Comparison of ENCODE assay signal across 15 cellular contexts in genomic region chr15:35522061-35522460, GRCh38. TPM values are rescaled to one million over a fixed set of nuclear protein-coding genes. Genes with fewer than 3 reads are reported as not detected.
A peak's percentile ranks its signal among the peaks of the same experiment; 100 is the strongest.
DNase-seq lines count a peak whose midpoint lies in the region; ATAC-seq and TF ChIP-seq lines count a peak whose summit lies in the region.
"Had no signal": no experiment of that assay in that cellular context is flagged by ENCODE, and none has a peak within 500 bp of the region (broad histone marks: within the 10 kb centered on the region; RNA-seq: fewer than 3 reads in every experiment).

No MANE protein-coding gene starts in this region.

- no peaks in the 10 kb centered on the region for H3K36me3 Mint-ChIP-seq in T-helper 2 cell treated with Interferon-gamma antibody and Interleukin-4, amounts not matched to agents 5 μg/mL and 100 μg/mL, for 36 hours (ENCODE audit: low read depth)

- H3K4me3 ChIP-seq in AG09309 (ENCODE audit: control insufficient read depth, low read depth, low read length) (no peak overlapping the region), brain microvascular endothelial cell (ENCODE audit: low read depth, low read length) (no peak overlapping the region)
- H3K4me3 ChIP-seq: dorsolateral prefrontal cortex had no signal

- no peaks in the 10 kb centered on the region for H3K36me3 ChIP-seq in brain microvascular endothelial cell (replicated peaks)

- H3K27ac ChIP-seq in brain microvascular endothelial cell: no peak overlapping the region
- H3K27ac ChIP-seq: dorsolateral prefrontal cortex, foreskin keratinocyte had no signal

- no peak overlapping the region for H3K4me3 Mint-ChIP-seq in T-helper 2 cell treated with Interferon-gamma antibody and Interleukin-4, amounts not matched to agents 5 μg/mL and 100 μg/mL, for 36 hours
- H3K4me3 Mint-ChIP-seq: memory B cell had no signal

- DNase-seq in AG09309 (ENCODE audit: low read depth) (no peak), LHCN-M2 (ENCODE audit: low read depth) (peak; percentile 11), brain microvascular endothelial cell (peak; percentile 14), left kidney (ENCODE audit: low read depth, low spot score) (peak; percentile 24), DMS53 treated with DMSO at 0.1 percent for 48 hours (lab: John Stamatoyannopoulos, UW; ENCODE audit: unreplicated experiment) (no peak)
- DNase-seq in T-helper 2 cell treated with Interferon-gamma antibody and Interleukin-4, amounts not matched to agents 5 μg/mL and 100 μg/mL, for 36 hours (ENCODE audit: low spot score): no peak
- DNase-seq: dorsolateral prefrontal cortex; foreskin keratinocyte; GOT3; NCI-H1105; stimulated activated naive CD4-positive, alpha-beta T cell had no signal

- no peaks in the 10 kb centered on the region for H3K27me3 Mint-ChIP-seq in T-helper 2 cell treated with Interferon-gamma antibody and Interleukin-4, amounts not matched to agents 5 μg/mL and 100 μg/mL, for 36 hours (ENCODE audit: low read depth)
- H3K27me3 Mint-ChIP-seq: memory B cell had no signal

- TF ChIP-seq CTCF in AG09309 (IDR thresholded peaks at IDR 0.05; ENCODE audit: control insufficient read depth, insufficient read depth, low read depth, low read length, missing control alignments) (peak; percentile 18), brain microvascular endothelial cell (IDR thresholded peaks at IDR 0.05; ENCODE audit: low read depth, low read length, missing control alignments) (peak; percentile 43)

- in situ Hi-C loops in brain microvascular endothelial cell (cut with HindIII; ENCODE audit: low pct_ligation_motif_present, low sequenced_read_pairs): no loop called here

- H3K27me3 ChIP-seq in brain microvascular endothelial cell (replicated peaks): no peaks in the 10 kb centered on the region
- H3K27me3 ChIP-seq: dorsolateral prefrontal cortex, foreskin keratinocyte had no signal

- ATAC-seq in GM21723 (IDR thresholded peaks at IDR 0.05; ENCODE audit: unreplicated experiment) (no peak), HG03280 (IDR thresholded peaks at IDR 0.05; ENCODE audit: unreplicated experiment) (no peak)
- ATAC-seq: foreskin keratinocyte had no signal

- H3K4me1 Mint-ChIP-seq in T-helper 2 cell treated with Interferon-gamma antibody and Interleukin-4, amounts not matched to agents 5 μg/mL and 100 μg/mL, for 36 hours (ENCODE audit: low read depth): no peaks in the 10 kb centered on the region

- H3K27ac Mint-ChIP-seq in T-helper 2 cell treated with Interferon-gamma antibody and Interleukin-4, amounts not matched to agents 5 μg/mL and 100 μg/mL, for 36 hours: no peak overlapping the region
- H3K27ac Mint-ChIP-seq: activated T-helper 2 cell treated with anti-CD3 and anti-CD28 coated beads, Interferon-gamma antibody, Interleukin-2, Interleukin-4, amounts not matched to agents 10 μg/mL and 5 μg/mL and 100 μg/mL, durations not matched to agents 14 hours and 24 hours and 36 hours; memory B cell had no signal

- H3K9me3 Mint-ChIP-seq in T-helper 2 cell treated with Interferon-gamma antibody and Interleukin-4, amounts not matched to agents 5 μg/mL and 100 μg/mL, for 36 hours: no peaks in the 10 kb centered on the region
- H3K9me3 Mint-ChIP-seq: activated T-helper 2 cell treated with anti-CD3 and anti-CD28 coated beads, Interferon-gamma antibody, Interleukin-2, Interleukin-4, amounts not matched to agents 10 μg/mL and 5 μg/mL and 100 μg/mL, durations not matched to agents 14 hours and 24 hours and 36 hours; memory B cell had no signal

RNA-seq across cellular contexts. Expression of gene DPH6, which starts 23.9 kb away (rescaled TPM):
- 9.7 and 16.5 TPM in 2 replicates for total RNA-seq in LHCN-M2 (2014; rRNA removed)
- polyA plus RNA-seq in LHCN-M2 (2012): 12.8 TPM

Comparison
In these comparisons a context has a peak if more than half of its experiments do, and no peak if none do; other contexts are left out.
1. DNase-seq: peak in LHCN-M2 (single experiment), brain microvascular endothelial cell (single experiment) and left kidney (single experiment); none in AG09309 (single experiment), DMS53 treated with DMSO at 0.1 percent for 48 hours (single experiment) and T-helper 2 cell treated with Interferon-gamma antibody and Interleukin-4, amounts not matched to agents 5 μg/mL and 100 μg/mL, for 36 hours (single experiment).